ENCODE assay signal across 27 cellular contexts in genomic region chr14:91267965-91268437, GRCh38. TPM values are rescaled to one million over a fixed set of nuclear protein-coding genes. Genes with fewer than 3 reads are reported as not detected.
DNase-seq lines count a peak whose midpoint lies in the region; ATAC-seq lines count a peak whose summit lies in the region.
"Had no signal": no experiment of that assay in that cellular context is flagged by ENCODE, and none has a peak within 500 bp of the region (broad histone marks: within the 10 kb centered on the region; RNA-seq: fewer than 3 reads in every experiment).

No MANE protein-coding gene starts in this region.

- H3K27me3 Mint-ChIP-seq in activated CD4-positive, alpha-beta T cell treated with anti-CD3 and anti-CD28 coated beads, Interleukin-2, amount 10 ng/mL, durations not matched to agents 24 days and 14 days = no peaks in the 10 kb centered on the region
- no peaks in the 10 kb centered on the region for H3K27me3 Mint-ChIP-seq in activated naive CD8-positive, alpha-beta T cell
- H3K27me3 Mint-ChIP-seq in naive thymus-derived CD8-positive, alpha-beta T cell = peaks cover 0 to 3% (median 0%) of the 10 kb centered on the region in 5 donors

- peaks cover 30% of the 10 kb centered on the region for H3K36me3 Mint-ChIP-seq in activated CD4-positive, alpha-beta T cell treated with anti-CD3 and anti-CD28 coated beads, Interleukin-2, amount 10 ng/mL, durations not matched to agents 24 days and 14 days (ENCODE audit: low read depth)
- H3K36me3 Mint-ChIP-seq in activated naive CD8-positive, alpha-beta T cell = peaks cover 9% of the 10 kb centered on the region
- peaks cover 0 to 36% (median 8%) of the 10 kb centered on the region in 3 donors for H3K36me3 Mint-ChIP-seq in naive thymus-derived CD8-positive, alpha-beta T cell

- no peaks in the 10 kb centered on the region for H3K9me3 Mint-ChIP-seq in activated CD4-positive, alpha-beta T cell treated with anti-CD3 and anti-CD28 coated beads, Interleukin-2, amount 10 ng/mL, durations not matched to agents 24 days and 14 days
- no peaks in the 10 kb centered on the region for H3K9me3 Mint-ChIP-seq in activated naive CD8-positive, alpha-beta T cell (ENCODE audit: low read depth)
- no peaks in the 10 kb centered on the region for H3K9me3 Mint-ChIP-seq in naive thymus-derived CD8-positive, alpha-beta T cell
- H3K9me3 Mint-ChIP-seq: GM23338, neural crest cell had no signal

- intact Hi-C loops in activated CD4-positive, alpha-beta T cell treated with anti-CD3 and anti-CD28 coated beads, Interleukin-2, amount 10 ng/mL, durations not matched to agents 24 days and 14 days (cut with micrococcal nuclease) = no loop called here

- POLR2A ChIA-PET in naive thymus-derived CD8-positive, alpha-beta T cell (lab: Charles Lee) = interaction anchor here (1.0 to 1.3 kb wide), 2 partner anchors 24 to 91 kb away, joined by 3 to 4 read pairs; partner anchors contain the start of gene GPR68

- no peak overlapping the region for H3K4me3 Mint-ChIP-seq in activated CD4-positive, alpha-beta T cell treated with anti-CD3 and anti-CD28 coated beads, Interleukin-2, amount 10 ng/mL, durations not matched to agents 24 days and 14 days
- no peak overlapping the region for H3K4me3 Mint-ChIP-seq in activated naive CD8-positive, alpha-beta T cell
- H3K4me3 Mint-ChIP-seq in naive thymus-derived CD8-positive, alpha-beta T cell = peak overlapping the region in 2 of 10 donors; percentile 37 to 46
- H3K4me3 Mint-ChIP-seq: CD14-positive monocyte, GM23338, neural crest cell had no signal

- no peak for ATAC-seq in naive thymus-derived CD8-positive, alpha-beta T cell
- ATAC-seq: GM23338, pancreas, upper lobe of right lung had no signal

- DNase-seq in activated CD4-positive, alpha-beta T cell treated with anti-CD3 and anti-CD28 coated beads, Interleukin-2, amount 10 ng/mL, durations not matched to agents 24 days and 14 days = no peak
- no peak for DNase-seq in activated CD4-positive, alpha-beta T cell treated with anti-CD3 and anti-CD28 coated beads for 4 hours
- DNase-seq in HUDEP-2 (lab: John Stamatoyannopoulos, UW; ENCODE audit: unreplicated experiment in 76 of 76) (peak in 72 of 76 experiments; percentile 20 to 86 (median 54)), GDM1 (lab: John Stamatoyannopoulos, UW) (no peak), SIG-M5 treated with dmso at 0.1 percent for 504 hours (lab: John Stamatoyannopoulos, UW; ENCODE audit: unreplicated experiment) (no peak), HK-2 (ENCODE audit: unreplicated experiment) (no peak)
- DNase-seq in naive thymus-derived CD8-positive, alpha-beta T cell = no peak
- DNase-seq: activated CD4-positive, alpha-beta T cell treated with anti-CD3 and anti-CD28 coated beads for 48 hours; activated naive CD4-positive, alpha-beta T cell treated with anti-CD3 and anti-CD28 coated beads, Interleukin-2, amount 50 U/mL, for 16 hours; activated T-cell treated with anti-CD3 and anti-CD28 coated beads, Interleukin-2, amount 50 U/mL, for 1 hour; effector CD8-positive, alpha-beta T cell; glutamatergic neuron; mammary epithelial cell; MG63; NCI-H1105; NCI-H187 treated with DMSO at 0.1 percent for 48 hours; NCI-H2171; RPMI8226; stimulated activated naive CD4-positive, alpha-beta T cell; upper lobe of right lung had no signal

- H3K27ac Mint-ChIP-seq in activated CD4-positive, alpha-beta T cell treated with anti-CD3 and anti-CD28 coated beads, Interleukin-2, amount 10 ng/mL, durations not matched to agents 24 days and 14 days = peak overlapping the region; percentile 13
- H3K27ac Mint-ChIP-seq in activated naive CD8-positive, alpha-beta T cell = peak overlapping the region; percentile 76
- H3K27ac Mint-ChIP-seq in naive thymus-derived CD8-positive, alpha-beta T cell = peak overlapping the region in 8 of 10 donors; percentile 6 to 88 (median 24)
- H3K27ac Mint-ChIP-seq: CD14-positive monocyte, GM23338 had no signal

- H3K4me1 Mint-ChIP-seq in activated CD4-positive, alpha-beta T cell treated with anti-CD3 and anti-CD28 coated beads, Interleukin-2, amount 10 ng/mL, durations not matched to agents 24 days and 14 days = peaks cover 32% of the 10 kb centered on the region
- peaks cover 48% of the 10 kb centered on the region for H3K4me1 Mint-ChIP-seq in activated naive CD8-positive, alpha-beta T cell (ENCODE audit: low read depth)
- peaks cover 32 to 50% (median 41%) of the 10 kb centered on the region in 4 donors for H3K4me1 Mint-ChIP-seq in naive thymus-derived CD8-positive, alpha-beta T cell

RNA-seq across cellular contexts. Expression of gene GPR68, which starts 23.5 kb away (rescaled TPM):
- 4.6 and 4.9 TPM in 2 replicates for total RNA-seq in activated CD4-positive, alpha-beta T cell treated with anti-CD3 and anti-CD28 coated beads, Interleukin-2, amount 10 ng/mL, durations not matched to agents 24 days and 14 days
- total RNA-seq in naive thymus-derived CD8-positive, alpha-beta T cell = under 1 TPM; 0.60 to 0.73 TPM
- polyA plus RNA-seq in naive thymus-derived CD8-positive, alpha-beta T cell = 1 to 10 TPM in 1 of 3 donors, under 1 TPM in 2; 0.15 to 7.9 (median 0.82) TPM
- total RNA-seq: NCI-H460, SK-MEL-5 had no signal

Comparison
In these comparisons a context has a peak if more than half of its experiments do, and no peak if none do; other contexts are left out.
1. DNase-seq: peak in HUDEP-2 (72 of 76); none in activated CD4-positive, alpha-beta T cell treated with anti-CD3 and anti-CD28 coated beads, Interleukin-2, amount 10 ng/mL, durations not matched to agents 24 days and 14 days (single experiment), activated CD4-positive, alpha-beta T cell treated with anti-CD3 and anti-CD28 coated beads for 4 hours (0 of 2), naive thymus-derived CD8-positive, alpha-beta T cell (0 of 10), GDM1 (single experiment), SIG-M5 treated with dmso at 0.1 percent for 504 hours (single experiment) and HK-2 (single experiment).
2. H3K27ac Mint-ChIP-seq: peak in every context shown above with its lines; median percentile 76 in activated naive CD8-positive, alpha-beta T cell; 24 in naive thymus-derived CD8-positive, alpha-beta T cell; 13 in activated CD4-positive, alpha-beta T cell treated with anti-CD3 and anti-CD28 coated beads, Interleukin-2, amount 10 ng/mL, durations not matched to agents 24 days and 14 days.